13 cellular contexts compared by ENCODE assay signal in the genomic region with DNA sequence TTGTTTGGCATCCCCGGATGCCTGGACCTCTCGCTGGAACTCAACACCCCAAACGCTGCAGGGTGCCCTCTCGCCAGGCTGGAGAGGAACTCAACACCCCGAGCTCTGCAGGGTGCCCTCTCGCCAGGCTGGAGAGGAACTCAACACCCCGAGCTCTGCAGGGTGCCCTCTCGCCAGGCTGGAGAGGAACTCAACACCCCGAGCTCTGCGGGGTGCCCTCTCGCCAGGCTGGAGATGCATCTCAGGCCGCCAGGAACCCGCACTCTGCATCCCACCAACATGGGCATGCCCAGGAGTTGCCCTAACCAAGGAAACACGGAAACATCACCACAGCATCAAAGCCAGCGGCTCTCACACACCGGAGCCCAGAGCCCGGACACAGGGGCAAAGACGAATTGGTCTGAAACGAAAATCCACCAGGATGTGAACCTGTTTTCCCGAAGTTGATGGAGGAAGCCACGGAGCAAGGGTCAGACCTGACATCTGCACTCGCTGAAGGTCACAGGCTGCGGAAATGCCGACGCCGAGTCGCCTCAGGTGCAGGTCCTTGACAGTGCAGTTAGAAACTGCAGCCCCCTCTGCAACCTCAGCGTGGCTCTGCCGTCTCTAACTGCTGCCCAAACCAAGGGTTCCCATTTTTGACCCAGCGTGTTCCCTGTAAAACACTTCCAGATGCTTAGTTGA.
"Had no signal": no experiment of that assay in that cellular context is flagged by ENCODE, and none has a peak within 500 bp of the region (broad histone marks: within the 10 kb centered on the region; RNA-seq: fewer than 3 reads in every experiment).

No MANE protein-coding gene starts in this region.

- DNase-seq: activated CD4-positive, alpha-beta T cell treated with anti-CD3 and anti-CD28 coated beads, Interleukin-2, amount 50 U/mL, for 4 hours; activated T-cell treated with anti-CD3 and anti-CD28 coated beads, Interleukin-2, amount 50 U/mL, for 4 hours; amniotic stem cell; brain microvascular endothelial cell; cerebellar nuclear complex; dermis blood vessel endothelial cell; tibial artery had no signal

- H3K36me3 ChIP-seq: brain microvascular endothelial cell, gastroesophageal sphincter, pancreas, tibial artery, vagina had no signal

- H3K27me3 ChIP-seq: pancreas, vagina had no signal

- H3K9me3 ChIP-seq: gastroesophageal sphincter, pancreas, tibial artery, vagina had no signal

- H3K4me3 ChIP-seq: gastroesophageal sphincter, pancreas, tibial artery, vagina had no signal

- H3K9me3 Mint-ChIP-seq: activated naive CD4-positive, alpha-beta T cell treated with anti-CD3 and anti-CD28 coated beads, Interleukin-2, amount 50 U/mL, for 72 hours; activated T-cell treated with anti-CD3 and anti-CD28 coated beads, Interleukin-2, amount 50 U/mL, for 4 hours; neural crest cell had no signal

- H3K27ac Mint-ChIP-seq: activated naive CD4-positive, alpha-beta T cell treated with anti-CD3 and anti-CD28 coated beads, Interleukin-2, amount 50 U/mL, for 72 hours had no signal

- H3K27ac ChIP-seq: brain microvascular endothelial cell, gastroesophageal sphincter, pancreas, tibial artery, vagina had no signal

- H3K4me3 Mint-ChIP-seq: activated T-cell treated with anti-CD3 and anti-CD28 coated beads, Interleukin-2, amount 50 U/mL, for 4 hours; neural crest cell had no signal

- H3K4me1 ChIP-seq: pancreas had no signal

- H3K36me3 Mint-ChIP-seq: activated naive CD4-positive, alpha-beta T cell treated with anti-CD3 and anti-CD28 coated beads, Interleukin-2, amount 50 U/mL, for 72 hours had no signal

- ATAC-seq: activated CD4-positive, CD25-positive, alpha-beta regulatory T cell treated with anti-CD3 and anti-CD28 coated beads, Interleukin-2, amount 50 U/mL, for 24 hours; activated naive CD4-positive, alpha-beta T cell treated with anti-CD3 and anti-CD28 coated beads, Interleukin-2, amount 50 U/mL, for 72 hours; activated T-cell treated with anti-CD3 and anti-CD28 coated beads, Interleukin-2, amount 50 U/mL, for 4 hours; gastroesophageal sphincter; pancreas had no signal
